16 cellular contexts compared by ENCODE assay signal in the genomic region with DNA sequence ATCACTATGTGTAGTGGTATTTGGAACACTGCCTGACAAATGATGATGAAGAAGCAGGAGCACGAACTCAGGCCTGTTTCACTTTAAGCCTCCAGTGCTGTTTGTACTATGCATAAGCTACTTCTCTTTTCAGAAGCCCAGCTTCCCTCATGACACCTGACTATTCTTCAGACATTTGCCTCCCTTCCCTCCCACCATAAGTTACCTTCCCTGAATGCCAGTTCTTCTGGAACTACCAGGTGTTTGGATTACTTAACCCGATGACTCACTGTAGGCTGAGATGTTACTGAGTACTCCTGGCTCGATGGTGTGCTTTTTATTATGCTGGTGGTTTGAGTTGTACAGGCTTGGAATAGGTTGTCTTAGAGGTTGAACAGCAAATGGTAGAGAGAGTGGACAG.
DNase-seq lines count a peak whose midpoint lies in the region; ATAC-seq and TF ChIP-seq lines count a peak whose summit lies in the region.
"Had no signal": no experiment of that assay in that cellular context is flagged by ENCODE, and none has a peak within 500 bp of the region (broad histone marks: within the 10 kb centered on the region; RNA-seq: fewer than 3 reads in every experiment).

No MANE protein-coding gene starts in this region.

- H3K4me3 ChIP-seq in ascending aorta, result no peak overlapping the region

- H3K4me1 ChIP-seq in ascending aorta, result no peaks in the 10 kb centered on the region

- H3K9me3 ChIP-seq in ascending aorta, result no peaks in the 10 kb centered on the region

- no peaks in the 10 kb centered on the region for H3K36me3 ChIP-seq in ascending aorta

- DNase-seq in H4 (ENCODE audit: low spot score) (peak; percentile 33), MV-4-11 (lab: John Stamatoyannopoulos, UW) (peak; percentile 19), omental fat pad (ENCODE audit: low spot score) (no peak), ascending aorta (ENCODE audit: low spot score in 2 of 2) (no peak), Right ventricle myocardium inferior (ENCODE audit: missing footprints) (no peak)
- no peak for DNase-seq in stimulated activated CD4-positive, alpha-beta T cell treated with anti-CD3 and anti-CD28 coated beads, Interleukin-4, amount 100 ng/mL, for 24 hours
- DNase-seq: activated CD4-positive, alpha-beta T cell treated with anti-CD3 and anti-CD28 coated beads for 36 hours; activated naive CD8-positive, alpha-beta T cell treated with anti-CD3 and anti-CD28 coated beads for 36 hours; activated T-cell treated with anti-CD3 and anti-CD28 coated beads for 4 hours; CD4-positive, CD25-positive, alpha-beta regulatory T cell; HCEC 1CT; NCI-H2227 treated with DMSO at 0.1 percent for 48 hours; stimulated activated naive CD4-positive, alpha-beta T cell had no signal

- intact Hi-C loops in ascending aorta (cut with DNase I) (no loop called here), Right ventricle myocardium inferior (cut with DNase I) (no loop called here)

- H3K27ac ChIP-seq in ascending aorta, result no peak overlapping the region
- H3K27ac ChIP-seq: HL-60 had no signal

- H3K27me3 ChIP-seq in ascending aorta, result no peaks in the 10 kb centered on the region

- TF ChIP-seq CTCF in omental fat pad (IDR thresholded peaks at IDR 0.05) (no peak), ascending aorta (IDR thresholded peaks at IDR 0.05) (no peak)

- ATAC-seq in esophagus mucosa (peak; percentile 97), omental fat pad (ENCODE audit: low FRiP score) (peak; percentile 79), Right ventricle myocardium inferior (no peak)
- ATAC-seq: activated CD4-positive, alpha-beta T cell treated with anti-CD3 and anti-CD28 coated beads for 36 hours; sciatic nerve had no signal

Comparison
In these comparisons a context has a peak if more than half of its experiments do, and no peak if none do; other contexts are left out.
1. DNase-seq: peak in H4 (single experiment) and MV-4-11 (single experiment); none in omental fat pad (single experiment), stimulated activated CD4-positive, alpha-beta T cell treated with anti-CD3 and anti-CD28 coated beads, Interleukin-4, amount 100 ng/mL, for 24 hours (single experiment), ascending aorta (0 of 2) and Right ventricle myocardium inferior (single experiment).